ENCODE assay signal across 1 cellular context in the genomic region with DNA sequence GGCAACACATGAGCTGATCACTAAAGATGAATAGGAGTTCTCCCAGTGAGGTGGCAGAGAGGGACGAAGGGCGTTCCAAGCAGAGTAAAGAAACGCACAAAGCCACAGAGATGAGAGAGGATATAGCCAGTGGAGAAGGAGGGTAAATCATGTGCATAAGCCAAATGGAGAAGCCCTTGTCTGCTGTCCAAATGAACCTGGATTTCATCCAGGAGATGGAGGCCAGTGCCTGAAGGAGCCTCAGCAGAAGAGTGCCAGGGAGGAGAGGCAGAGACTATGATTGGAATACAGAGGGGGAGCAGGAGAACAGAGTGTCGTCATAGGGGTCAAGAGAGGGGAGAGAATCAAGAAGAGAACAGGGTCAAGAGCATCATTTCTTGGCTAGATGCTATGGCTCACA.
TF ChIP-seq lines count a peak whose summit lies in the region.

No MANE protein-coding gene starts in this region.

TF ChIP-seq in IMR-90, 13 proteins besides CTCF, POLR2A, EP300 and RAD21:
- no peak for TF ChIP-seq MAFK (IDR thresholded peaks at IDR 0.05; ENCODE audit: low read depth, low read length)
- no peak for TF ChIP-seq BHLHE40 (IDR thresholded peaks at IDR 0.05; ENCODE audit: low read depth, low read length)
- no peak for TF ChIP-seq RCOR1 (IDR thresholded peaks at IDR 0.05; ENCODE audit: insufficient replicate concordance, low read length)
- no peak for TF ChIP-seq CEBPB (IDR thresholded peaks at IDR 0.05; ENCODE audit: low read depth, low read length)
- no peak for TF ChIP-seq SMC3 (IDR thresholded peaks at IDR 0.05; ENCODE audit: low read depth, low read length)
- TF ChIP-seq RFX5 (IDR thresholded peaks at IDR 0.05; ENCODE audit: low read depth, low read length): no peak
- no peak for TF ChIP-seq NFE2L2 (IDR thresholded peaks at IDR 0.05; ENCODE audit: low read depth, low read length)
- no peak for TF ChIP-seq CHD1 (IDR thresholded peaks at IDR 0.05; ENCODE audit: low read depth, low read length)
- TF ChIP-seq, protein P1, sequence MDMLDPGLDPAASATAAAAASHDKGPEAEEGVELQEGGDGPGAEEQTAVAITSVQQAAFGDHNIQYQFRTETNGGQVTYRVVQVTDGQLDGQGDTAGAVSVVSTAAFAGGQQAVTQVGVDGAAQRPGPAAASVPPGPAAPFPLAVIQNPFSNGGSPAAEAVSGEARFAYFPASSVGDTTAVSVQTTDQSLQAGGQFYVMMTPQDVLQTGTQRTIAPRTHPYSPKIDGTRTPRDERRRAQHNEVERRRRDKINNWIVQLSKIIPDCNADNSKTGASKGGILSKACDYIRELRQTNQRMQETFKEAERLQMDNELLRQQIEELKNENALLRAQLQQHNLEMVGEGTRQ (IDR thresholded peaks at IDR 0.05; ENCODE audit: low read depth, low read length): no peak
